In genomic region chr13:65292488-65292901, GRCh38 we compare ENCODE assay signal across 8 cellular contexts.
DNase-seq lines count a peak whose midpoint lies in the region; ATAC-seq and TF ChIP-seq lines count a peak whose summit lies in the region.

No MANE protein-coding gene starts in this region.

- peaks cover 8% of the 10 kb centered on the region for H3K9me3 Mint-ChIP-seq in mesothelial cell of epicardium
- H3K9me3 Mint-ChIP-seq in effector memory CD8-positive, alpha-beta T cell, result peaks cover 4 to 7% of the 10 kb centered on the region in 2 donors

- H3K27me3 Mint-ChIP-seq in mesothelial cell of epicardium (ENCODE audit: low read depth), result no peaks in the 10 kb centered on the region
- no peaks in the 10 kb centered on the region for H3K27me3 Mint-ChIP-seq in effector memory CD8-positive, alpha-beta T cell

- no peaks in the 10 kb centered on the region for H3K36me3 Mint-ChIP-seq in mesothelial cell of epicardium
- H3K36me3 Mint-ChIP-seq in effector memory CD8-positive, alpha-beta T cell (ENCODE audit: insufficient read depth), result no peaks in the 10 kb centered on the region

- H3K4me1 Mint-ChIP-seq in mesothelial cell of epicardium, result peaks cover 4% of the 10 kb centered on the region
- no peaks in the 10 kb centered on the region for H3K4me1 Mint-ChIP-seq in effector memory CD8-positive, alpha-beta T cell (ENCODE audit: low read depth in 2 of 2)

- ATAC-seq in HG03442 (IDR thresholded peaks at IDR 0.05; ENCODE audit: unreplicated experiment) (no peak), GM21619 (IDR thresholded peaks at IDR 0.05; ENCODE audit: unreplicated experiment) (no peak)
- no peak for ATAC-seq in effector memory CD8-positive, alpha-beta T cell (replicated peaks)

- no peak for TF ChIP-seq CTCF in mesothelial cell of epicardium (IDR thresholded peaks at IDR 0.05; ENCODE audit: unreplicated experiment)

- H3K4me3 Mint-ChIP-seq in mesothelial cell of epicardium, result no peak overlapping the region
- no peak overlapping the region for H3K4me3 Mint-ChIP-seq in effector memory CD8-positive, alpha-beta T cell

- DNase-seq in EH (ENCODE audit: low read depth) (peak; percentile 84), NCI-H146 (lab: John Stamatoyannopoulos, UW) (peak; percentile 87), cerebellum (ENCODE audit: low spot score) (peak; percentile 19), mesothelial cell of epicardium (ENCODE audit: low spot score in 2 of 2, unreplicated experiment in 2 of 2) (no peak), HuH-7.5 (ENCODE audit: low spot score) (no peak)
- DNase-seq in effector memory CD8-positive, alpha-beta T cell, result no peak

- H3K27ac Mint-ChIP-seq in mesothelial cell of epicardium, result peak overlapping the region; percentile 4
- no peak overlapping the region for H3K27ac Mint-ChIP-seq in effector memory CD8-positive, alpha-beta T cell

Comparison
In these comparisons a context has a peak if more than half of its experiments do, and no peak if none do; other contexts are left out.
1. DNase-seq: peak in EH (single experiment), NCI-H146 (single experiment) and cerebellum (single experiment); none in mesothelial cell of epicardium (0 of 2), effector memory CD8-positive, alpha-beta T cell (0 of 3) and HuH-7.5 (single experiment).